Comparison of ENCODE assay signal across 9 cellular contexts in the genomic region with DNA sequence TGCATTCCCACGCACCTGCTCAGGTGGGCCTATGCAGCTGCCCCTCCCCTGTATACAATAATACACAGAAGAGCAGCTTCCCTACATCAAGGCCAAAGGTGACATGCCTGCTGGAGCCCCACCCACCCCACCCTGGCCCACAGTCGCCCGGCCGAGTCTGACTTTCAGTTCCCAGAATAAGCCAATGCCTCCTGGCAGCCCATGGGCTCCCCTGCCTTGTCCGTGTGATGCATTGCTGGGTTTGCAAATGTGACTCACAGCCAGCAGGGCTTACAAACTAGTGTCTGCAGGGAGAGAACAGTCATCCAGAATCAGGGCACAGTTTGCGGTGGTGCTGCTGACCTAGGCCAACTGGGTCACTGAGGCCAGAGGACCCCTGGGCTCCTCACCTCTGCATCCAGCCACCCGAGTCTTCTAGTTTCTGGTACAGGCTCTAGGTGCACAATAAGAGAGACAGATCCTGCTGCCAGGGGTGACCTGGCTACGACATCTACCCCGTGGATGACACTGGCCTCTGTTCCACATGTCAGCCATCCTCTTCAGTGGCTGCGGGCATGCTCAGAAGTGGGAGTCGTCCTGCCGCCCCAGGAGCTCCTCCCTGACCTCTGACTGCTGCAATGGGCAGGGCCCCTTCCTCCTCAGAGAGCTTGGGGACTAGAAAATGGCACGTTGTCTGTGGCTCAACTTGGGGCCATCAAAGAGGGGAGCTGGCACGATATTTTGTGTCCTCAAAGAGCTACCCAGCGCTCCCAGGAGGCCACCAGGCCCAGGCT.
DNase-seq lines count a peak whose midpoint lies in the region; ATAC-seq, FAIRE-seq and TF ChIP-seq lines count a peak whose summit lies in the region.
"Had no signal": no experiment of that assay in that cellular context is flagged by ENCODE, and none has a peak within 500 bp of the region (broad histone marks: within the 10 kb centered on the region; RNA-seq: fewer than 3 reads in every experiment).

No MANE protein-coding gene starts in this region.

- peak; percentile 51 for ATAC-seq in GM21786 (IDR thresholded peaks at IDR 0.05; ENCODE audit: unreplicated experiment)
- ATAC-seq in Right ventricle myocardium inferior: no peak

- intact Hi-C loops in Right ventricle myocardium inferior (cut with DNase I) (loop anchor here (5.0 kb wide), 3 partner anchors 35 to 50 kb away; no protein-coding TSS in a partner anchor), posterior vena cava (cut with DNase I) (no loop called here)

- TF ChIP-seq EP300 in SK-N-SH (IDR thresholded peaks at IDR 0.05; ENCODE audit: borderline replicate concordance in 1 of 2, low read depth in 1 of 2, low read length in 1 of 2): no peak

- TF ChIP-seq POLR2A in GM12892 (IDR thresholded peaks at IDR 0.05; ENCODE audit: low read depth, low read length): no peak

- no peak for TF ChIP-seq CTCF in SK-N-SH (IDR thresholded peaks at IDR 0.05)

- 85% methylated on average over 7 of the region's 15 CpGs for WGBS in SK-N-SH (ENCODE audit: low lambda C conversion rate)

- no peaks in the 10 kb centered on the region for H3K79me2 ChIP-seq in SK-N-SH (ENCODE audit: insufficient read depth)

- no peak for FAIRE-seq in GM12892 (lab: Jason Lieb, UNC)

- DNase-seq in SK-N-SH: no peak
- peak; percentile 77 for DNase-seq in Right ventricle myocardium inferior (ENCODE audit: missing footprints)
- no peak for DNase-seq in GM12892 (ENCODE audit: insufficient read length)
- DNase-seq in activated naive CD4-positive, alpha-beta T cell treated with Interleukin-2 at 50 U/mL for 16 hours: no peak
- DNase-seq in posterior vena cava (ENCODE audit: low spot score): no peak
- no peak for DNase-seq in activated gamma-delta T cell treated with Interleukin-2 at 50 U/mL for 16 hours

- H3K36me3 ChIP-seq in SK-N-SH (replicated peaks in 1 of 2; ENCODE audit: control insufficient read depth in 1 of 2, insufficient read depth in 2 of 2, low read length in 1 of 2): no peaks in the 10 kb centered on the region
- no peaks in the 10 kb centered on the region for H3K36me3 ChIP-seq in stomach smooth muscle (ENCODE audit: control insufficient read depth in 2 of 2, insufficient read depth in 2 of 2, low read length in 2 of 2)
- H3K36me3 ChIP-seq: right lobe of liver had no signal

- H3K27me3 ChIP-seq in SK-N-SH (ENCODE audit: insufficient read depth) (no peaks in the 10 kb centered on the region), stomach smooth muscle (ENCODE audit: control insufficient read depth in 1 of 2, insufficient read depth in 2 of 2, low read length in 2 of 2) (no peaks in the 10 kb centered on the region)
- H3K27me3 ChIP-seq: right lobe of liver had no signal

- H4K20me1 ChIP-seq in SK-N-SH (ENCODE audit: insufficient read depth): 0 out of 2 replicates have a peak, but pooled peaks cover 3% of the 10 kb centered on the region

- no peaks in the 10 kb centered on the region for H3K9me2 ChIP-seq in SK-N-SH

- H3K9ac ChIP-seq in SK-N-SH (no peak overlapping the region), stomach smooth muscle (ENCODE audit: low read length in 2 of 2) (no peak overlapping the region)

- H3K4me2 ChIP-seq in SK-N-SH: peak overlapping the region; percentile 7; the same call in 1 of the 2 replicates

- no peak overlapping the region for H2AFZ ChIP-seq in SK-N-SH (ENCODE audit: low read depth)

- POLR2A ChIA-PET in SK-N-SH (lab: Yijun Ruan, JAX): interaction anchor here (0.6 to 8.4 kb wide), 9 partner anchors 10 to 122 kb away, joined by 3 to 39 read pairs (median 4); a partner anchor contains a TSS

- TF ChIP-seq RAD21 in SK-N-SH (IDR thresholded peaks at IDR 0.05; ENCODE audit: low read length): no peak

- H3K27ac ChIP-seq in SK-N-SH (ENCODE audit: low read depth in 2 of 2, low read length in 1 of 2) (peak overlapping the region in 1 of 2 experiments; percentile 98; a peak in 2 of 4 replicates), stomach smooth muscle (ENCODE audit: low read length) (peak overlapping the region; percentile 24)
- H3K27ac ChIP-seq: right lobe of liver had no signal

- CTCF ChIA-PET in SK-N-SH (lab: Yijun Ruan, JAX): interaction anchor here (0.6 to 3.4 kb wide), 6 partner anchors 16 to 153 kb away, joined by 3 to 11 read pairs (median 6); no protein-coding TSS in a partner anchor

- peaks cover 19 to 100% of the 10 kb centered on the region in 2 experiments for H3K4me1 ChIP-seq in SK-N-SH (ENCODE audit: control insufficient read depth in 1 of 2, insufficient read depth in 2 of 2, low read depth in 1 of 2, low read length in 1 of 2)
- H3K4me1 ChIP-seq in stomach smooth muscle (ENCODE audit: control insufficient read depth, insufficient read depth, low read length): peaks cover 62% of the 10 kb centered on the region

- H3F3A ChIP-seq in SK-N-SH (replicated peaks; ENCODE audit: insufficient read depth): no peaks in the 10 kb centered on the region

- H3K9me3 ChIP-seq in SK-N-SH (no peaks in the 10 kb centered on the region), stomach smooth muscle (ENCODE audit: control insufficient read depth in 2 of 2, low read length in 2 of 2) (no peaks in the 10 kb centered on the region)
- H3K9me3 ChIP-seq: right lobe of liver had no signal

- H3K4me3 ChIP-seq in SK-N-SH (ENCODE audit: low read depth in 2 of 2, low read length in 1 of 2): no peak overlapping the region
- H3K4me3 ChIP-seq in stomach smooth muscle (ENCODE audit: low read length in 2 of 2): no peak overlapping the region
- H3K4me3 ChIP-seq: right lobe of liver had no signal

TF ChIP-seq in SK-N-SH, 30 proteins besides CTCF, POLR2A, EP300 and RAD21:
- TF ChIP-seq, protein P1, sequence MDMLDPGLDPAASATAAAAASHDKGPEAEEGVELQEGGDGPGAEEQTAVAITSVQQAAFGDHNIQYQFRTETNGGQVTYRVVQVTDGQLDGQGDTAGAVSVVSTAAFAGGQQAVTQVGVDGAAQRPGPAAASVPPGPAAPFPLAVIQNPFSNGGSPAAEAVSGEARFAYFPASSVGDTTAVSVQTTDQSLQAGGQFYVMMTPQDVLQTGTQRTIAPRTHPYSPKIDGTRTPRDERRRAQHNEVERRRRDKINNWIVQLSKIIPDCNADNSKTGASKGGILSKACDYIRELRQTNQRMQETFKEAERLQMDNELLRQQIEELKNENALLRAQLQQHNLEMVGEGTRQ (IDR thresholded peaks at IDR 0.05; ENCODE audit: borderline replicate concordance, low read depth, low read length): no peak
- TF ChIP-seq, protein P2, sequence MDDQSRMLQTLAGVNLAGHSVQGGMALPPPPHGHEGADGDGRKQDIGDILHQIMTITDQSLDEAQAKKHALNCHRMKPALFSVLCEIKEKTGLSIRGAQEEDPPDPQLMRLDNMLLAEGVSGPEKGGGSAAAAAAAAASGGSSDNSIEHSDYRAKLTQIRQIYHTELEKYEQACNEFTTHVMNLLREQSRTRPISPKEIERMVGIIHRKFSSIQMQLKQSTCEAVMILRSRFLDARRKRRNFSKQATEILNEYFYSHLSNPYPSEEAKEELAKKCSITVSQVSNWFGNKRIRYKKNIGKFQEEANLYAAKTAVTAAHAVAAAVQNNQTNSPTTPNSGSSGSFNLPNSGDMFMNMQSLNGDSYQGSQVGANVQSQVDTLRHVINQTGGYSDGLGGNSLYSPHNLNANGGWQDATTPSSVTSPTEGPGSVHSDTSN (IDR thresholded peaks at IDR 0.05): peak; percentile 54; the same call in 1 of the 2 replicates
- peak; percentile 24; the same call in 1 of the 2 replicates for TF ChIP-seq FOSL2 (IDR thresholded peaks at IDR 0.05; ENCODE audit: borderline replicate concordance, low read depth)
- TF ChIP-seq TCF12 (IDR thresholded peaks at IDR 0.05): no peak
